ENCODE assay signal across 8 cellular contexts in the genomic region with DNA sequence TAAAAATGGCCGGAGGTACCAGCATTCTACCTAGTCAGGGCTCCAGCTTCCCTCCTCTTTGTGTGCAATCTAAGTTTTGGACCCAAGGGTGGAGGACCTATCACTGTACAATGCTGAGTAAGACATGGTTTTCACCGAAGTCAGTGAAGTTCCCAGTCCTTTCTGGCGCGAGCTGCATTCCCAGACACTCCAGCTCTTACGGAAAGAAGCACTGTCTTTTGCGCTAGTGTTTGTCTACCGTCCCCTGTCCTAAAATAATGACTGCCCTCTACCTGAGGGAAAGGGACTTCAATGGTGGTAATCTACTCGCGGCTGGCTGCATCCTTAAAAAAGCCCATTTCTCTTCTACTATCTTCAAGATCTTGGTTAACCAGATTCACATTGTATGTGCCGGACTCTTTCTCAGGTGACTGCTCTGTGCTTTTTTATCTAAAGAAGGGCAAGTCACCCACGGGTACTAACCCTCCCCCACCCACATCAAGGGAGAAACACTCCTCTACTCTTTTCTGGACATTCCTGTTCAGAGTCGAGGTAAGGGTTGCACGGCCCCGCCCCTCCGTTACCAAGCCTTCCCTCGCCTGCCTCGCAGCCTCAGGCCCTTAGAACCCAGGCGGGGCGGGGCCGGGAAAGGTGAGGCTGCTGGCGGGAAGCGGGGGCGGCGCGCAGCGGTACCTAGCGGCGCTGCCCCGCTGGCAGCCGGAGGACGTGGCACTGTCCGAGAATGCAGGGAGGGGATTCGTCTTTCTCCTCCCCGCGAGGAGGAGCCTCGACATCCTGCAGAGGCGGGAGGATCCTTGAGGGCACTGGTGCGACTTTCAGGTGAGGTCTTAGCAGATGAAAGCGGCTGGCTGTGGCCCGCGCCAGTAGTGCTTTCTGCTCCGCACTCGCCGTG.
A peak's percentile ranks its signal among the peaks of the same experiment; 100 is the strongest.
DNase-seq lines count a peak whose midpoint lies in the region; ATAC-seq, FAIRE-seq and TF ChIP-seq lines count a peak whose summit lies in the region.
"Not testable (repeated sequence)": the region's sequence is repeated elsewhere in the genome, so short reads cannot be mapped to it uniquely, and the experiment has no call there.

No MANE protein-coding gene starts in this region.

- H3K36me3 ChIP-seq in naive thymus-derived CD4-positive, alpha-beta T cell (ENCODE audit: control insufficient read depth in 2 of 3, insufficient read depth in 3 of 3, low read length in 3 of 3): not testable (repeated sequence)

- H3K4me1 ChIP-seq in naive thymus-derived CD4-positive, alpha-beta T cell (ENCODE audit: control insufficient read depth in 2 of 2, insufficient read depth in 2 of 2, low read length in 2 of 2): not testable (repeated sequence)

- H3K27me3 Mint-ChIP-seq in activated T-helper 1 cell treated with anti-CD3 and anti-CD28 coated beads, Interleukin-12 subunit alpha, Interleukin-12 subunit beta, Interleukin-2, Interleukin-4 antibody, amounts not matched to agents 30 ng/mL and 10 ng/mL and 1 ng/mL, durations not matched to agents 14 hours and 24 hours and 36 hours (ENCODE audit: insufficient read depth); naive thymus-derived CD4-positive, alpha-beta T cell: not testable (repeated sequence)

- peaks cover 12% of the 10 kb centered on the region for H3K4me1 Mint-ChIP-seq in activated T-helper 1 cell treated with anti-CD3 and anti-CD28 coated beads, Interleukin-12 subunit alpha, Interleukin-12 subunit beta, Interleukin-2, Interleukin-4 antibody, amounts not matched to agents 30 ng/mL and 10 ng/mL and 1 ng/mL, durations not matched to agents 14 hours and 24 hours and 36 hours (ENCODE audit: low read depth)
- H3K4me1 Mint-ChIP-seq in naive thymus-derived CD4-positive, alpha-beta T cell: peaks cover 6 to 23% (median 14%) of the 10 kb centered on the region in 7 donors

- not testable (repeated sequence) for TF ChIP-seq POLR2A in H54 (IDR thresholded peaks at IDR 0.05; ENCODE audit: low read depth, low read length)

- not testable (repeated sequence) for H3K36me3 Mint-ChIP-seq in activated T-helper 1 cell treated with anti-CD3 and anti-CD28 coated beads, Interleukin-12 subunit alpha, Interleukin-12 subunit beta, Interleukin-2, Interleukin-4 antibody, amounts not matched to agents 30 ng/mL and 10 ng/mL and 1 ng/mL, durations not matched to agents 14 hours and 24 hours and 36 hours (ENCODE audit: low read depth); naive thymus-derived CD4-positive, alpha-beta T cell

- H3K4me3 Mint-ChIP-seq in activated T-helper 1 cell treated with anti-CD3 and anti-CD28 coated beads, Interleukin-12 subunit alpha, Interleukin-12 subunit beta, Interleukin-2, Interleukin-4 antibody, amounts not matched to agents 30 ng/mL and 10 ng/mL and 1 ng/mL, durations not matched to agents 14 hours and 24 hours and 36 hours: peak overlapping the region; percentile 84
- peak overlapping the region; percentile 61 to 93 (median 84) for H3K4me3 Mint-ChIP-seq in naive thymus-derived CD4-positive, alpha-beta T cell

- peak; percentile 45 for TF ChIP-seq CTCF in RWPE1 (conservative IDR thresholded peaks at IDR 0.05; ENCODE audit: low read depth)
- TF ChIP-seq CTCF in fibroblast of mammary gland (conservative IDR thresholded peaks at IDR 0.05; ENCODE audit: control insufficient read depth, insufficient read depth, low read depth, low read length): not testable (repeated sequence)

- H3K4me3 ChIP-seq in fibroblast of mammary gland (ENCODE audit: control insufficient read depth, low read depth, low read length): peak overlapping the region; percentile 54
- peak overlapping the region; percentile 54 for H3K4me3 ChIP-seq in naive thymus-derived CD4-positive, alpha-beta T cell (ENCODE audit: low read length)

- CTCF ChIA-PET in RWPE1 (lab: Yijun Ruan, JAX): interaction anchor here (0.7 kb wide), 1 partner anchor 1313 kb away, joined by 4 read pairs; no protein-coding TSS in a partner anchor
- CTCF ChIA-PET in naive thymus-derived CD4-positive, alpha-beta T cell (lab: Charles Lee): not testable (repeated sequence)

- H3K27ac ChIP-seq in RWPE1: peak overlapping the region; percentile 85
- peak overlapping the region; percentile 29 for H3K27ac ChIP-seq in naive thymus-derived CD4-positive, alpha-beta T cell (ENCODE audit: low read depth, low read length)

- ATAC-seq in naive thymus-derived CD4-positive, alpha-beta T cell: peak; percentile 84

- not testable (repeated sequence) for H3K27me3 ChIP-seq in naive thymus-derived CD4-positive, alpha-beta T cell (ENCODE audit: control insufficient read depth in 2 of 2, insufficient read depth in 2 of 2, low read length in 2 of 2)

- H3K9me3 Mint-ChIP-seq in activated T-helper 1 cell treated with anti-CD3 and anti-CD28 coated beads, Interleukin-12 subunit alpha, Interleukin-12 subunit beta, Interleukin-2, Interleukin-4 antibody, amounts not matched to agents 30 ng/mL and 10 ng/mL and 1 ng/mL, durations not matched to agents 14 hours and 24 hours and 36 hours; naive thymus-derived CD4-positive, alpha-beta T cell: not testable (repeated sequence)

- peak overlapping the region; percentile 88 for H3K27ac Mint-ChIP-seq in activated T-helper 1 cell treated with anti-CD3 and anti-CD28 coated beads, Interleukin-12 subunit alpha, Interleukin-12 subunit beta, Interleukin-2, Interleukin-4 antibody, amounts not matched to agents 30 ng/mL and 10 ng/mL and 1 ng/mL, durations not matched to agents 14 hours and 24 hours and 36 hours
- H3K27ac Mint-ChIP-seq in naive thymus-derived CD4-positive, alpha-beta T cell: peak overlapping the region in 7 of 9 donors; percentile 56 to 88 (median 84)

- POLR2A ChIA-PET in RWPE1 (lab: Yijun Ruan, JAX; ENCODE audit: low non-redundant PET); naive thymus-derived CD4-positive, alpha-beta T cell (lab: Charles Lee): not testable (repeated sequence)

- H3K9me3 ChIP-seq in naive thymus-derived CD4-positive, alpha-beta T cell (ENCODE audit: control insufficient read depth in 2 of 3, low read length in 3 of 3): not testable (repeated sequence)

- peak; percentile 80 for DNase-seq in DMS153 treated with DMSO at 0.1 percent for 48 hours (lab: John Stamatoyannopoulos, UW; ENCODE audit: unreplicated experiment)
- DNase-seq in H54 (ENCODE audit: insufficient read length, low spot score); RWPE1 (ENCODE audit: low spot score): not testable (repeated sequence)
- peak; percentile 80 for DNase-seq in LHCN-M2 (ENCODE audit: low read depth)
- peak; percentile 72 for DNase-seq in activated T-helper 1 cell treated with anti-CD3 and anti-CD28 coated beads, Interleukin-12 subunit alpha, Interleukin-12 subunit beta, Interleukin-2, Interleukin-4 antibody, amounts not matched to agents 30 ng/mL and 10 ng/mL and 1 ng/mL, durations not matched to agents 14 hours and 24 hours and 36 hours (ENCODE audit: low spot score)
- DNase-seq in fibroblast of mammary gland (ENCODE audit: low read depth): peak; percentile 77
- peak; percentile 20 to 69 (median 59) for DNase-seq in naive thymus-derived CD4-positive, alpha-beta T cell
- DNase-seq in stimulated activated CD8-positive, alpha-beta memory T cell treated with anti-CD3 and anti-CD28 coated beads, Interleukin-4, amount 100 ng/mL, for 48 hours: peak; percentile 79

- peak; percentile 23 for FAIRE-seq in H54 (lab: Jason Lieb, UNC)

- intact Hi-C loops in activated T-helper 1 cell treated with anti-CD3 and anti-CD28 coated beads, Interleukin-12 subunit alpha, Interleukin-12 subunit beta, Interleukin-2, Interleukin-4 antibody, amounts not matched to agents 30 ng/mL and 10 ng/mL and 1 ng/mL, durations not matched to agents 14 hours and 24 hours and 36 hours (cut with micrococcal nuclease); naive thymus-derived CD4-positive, alpha-beta T cell (cut with micrococcal nuclease): not testable (repeated sequence)
